Comparison of ENCODE assay signal across 10 cellular contexts in genomic region chr12:49133014-49133413, GRCh38. TPM values are rescaled to one million over a fixed set of nuclear protein-coding genes. Genes with fewer than 3 reads are reported as not detected.
DNase-seq lines count a peak whose midpoint lies in the region; TF ChIP-seq lines count a peak whose summit lies in the region.
"Had no signal": no experiment of that assay in that cellular context is flagged by ENCODE, and none has a peak within 500 bp of the region (broad histone marks: within the 10 kb centered on the region; RNA-seq: fewer than 3 reads in every experiment).

No MANE protein-coding gene starts in this region.

- WGBS in smooth muscle cell (ENCODE audit: low lambda C conversion rate): 65% methylated on average over 5 of the region's 5 CpGs

- DNase-seq in SHP77 treated with DMSO at 0.1 percent for 48 hours (lab: John Stamatoyannopoulos, UW) (peak; percentile 29), SHP77 (lab: John Stamatoyannopoulos, UW) (no peak), NCI-H69 (lab: John Stamatoyannopoulos, UW) (peak; percentile 61), cerebellum (ENCODE audit: low spot score) (peak; percentile 36), smooth muscle cell (lab: John Stamatoyannopoulos, UW; ENCODE audit: unreplicated experiment) (no peak), NCI-H446 treated with DMSO at 0.1 percent for 48 hours (lab: John Stamatoyannopoulos, UW) (no peak), HuH-7 (ENCODE audit: low spot score) (no peak), HuH-7.5 (ENCODE audit: low spot score) (no peak)
- DNase-seq: CD4-positive, alpha-beta memory T cell had no signal

- H3K9ac ChIP-seq in smooth muscle cell (ENCODE audit: low read depth): no peak overlapping the region

- no peak overlapping the region for H3K4me3 ChIP-seq in smooth muscle cell

- peaks cover 6% of the 10 kb centered on the region for H3K36me3 ChIP-seq in smooth muscle cell (ENCODE audit: low read depth)

- H3K4me2 ChIP-seq in smooth muscle cell: peak overlapping the region; percentile 97

- H3K27ac ChIP-seq in smooth muscle cell (ENCODE audit: low read depth): no peak overlapping the region

- peaks cover 16% of the 10 kb centered on the region for H3F3A ChIP-seq in smooth muscle cell (ENCODE audit: low read depth)

- TF ChIP-seq CTCF in smooth muscle cell (IDR thresholded peaks at IDR 0.05; ENCODE audit: borderline replicate concordance, insufficient read depth, poor library complexity, severe bottlenecking): no peak

- peaks cover 21% of the 10 kb centered on the region for H3K4me1 ChIP-seq in smooth muscle cell (ENCODE audit: low read depth)

- H3K79me2 ChIP-seq in smooth muscle cell (ENCODE audit: low read depth): peaks cover 25% of the 10 kb centered on the region

- peak overlapping the region; percentile 9 for H2AFZ ChIP-seq in smooth muscle cell (ENCODE audit: low read depth)

- H3K27me3 ChIP-seq in smooth muscle cell (ENCODE audit: low read depth): no peaks in the 10 kb centered on the region
- H3K27me3 ChIP-seq: neutrophil had no signal

- H3K9me3 ChIP-seq in smooth muscle cell (replicated peaks; ENCODE audit: low read depth): no peaks in the 10 kb centered on the region
- H3K9me3 ChIP-seq: neutrophil had no signal

- H4K20me1 ChIP-seq in smooth muscle cell (ENCODE audit: low read depth): peaks cover 19% of the 10 kb centered on the region

RNA-seq across cellular contexts. Expression of gene TUBA1B, which starts 1.8 kb away (rescaled TPM):
- total RNA-seq in cerebellum (671 TPM), smooth muscle cell (1,427 and 1,487 TPM in 2 replicates)
- polyA plus RNA-seq in smooth muscle cell: 1,057 and 1,405 TPM in 2 replicates

RNA-seq across cellular contexts. Expression of gene LMBR1L, which starts 22.4 kb away (rescaled TPM):
- total RNA-seq in cerebellum: 79.4 TPM
- 32.4 and 57.3 TPM in 2 replicates for total RNA-seq in smooth muscle cell
- polyA plus RNA-seq in smooth muscle cell: 49.5 and 61.8 TPM in 2 replicates

RNA-seq across cellular contexts. Expression of gene DHH, which starts 38.4 kb away (rescaled TPM):
- total RNA-seq in cerebellum: 0.54 TPM
- 0.04 TPM in 1 of 2 replicates, not detected in the other for total RNA-seq in smooth muscle cell
- polyA plus RNA-seq in smooth muscle cell: not detected in 2 replicates
- polyA plus RNA-seq: CD4-positive, alpha-beta memory T cell had no signal

RNA-seq across cellular contexts. Expression of gene TUBA1A, which starts 55.9 kb away (rescaled TPM):
- total RNA-seq in cerebellum: 3,426 TPM
- 1,161 and 1,305 TPM in 2 replicates for total RNA-seq in smooth muscle cell
- 981 and 1,375 TPM in 2 replicates for polyA plus RNA-seq in smooth muscle cell

Comparison
In these comparisons a context has a peak if more than half of its experiments do, and no peak if none do; other contexts are left out.
1. DNase-seq: peak in SHP77 treated with DMSO at 0.1 percent for 48 hours (single experiment), NCI-H69 (single experiment) and cerebellum (single experiment); none in SHP77 (0 of 2), smooth muscle cell (single experiment), NCI-H446 treated with DMSO at 0.1 percent for 48 hours (single experiment), HuH-7 (single experiment) and HuH-7.5 (single experiment).